ENCODE assay signal across 20 cellular contexts in genomic region chr7:149779502-149779805, GRCh38. TPM values are rescaled to one million over a fixed set of nuclear protein-coding genes. Genes with fewer than 3 reads are reported as not detected.
"Had no signal": no experiment of that assay in that cellular context is flagged by ENCODE, and none has a peak within 500 bp of the region (broad histone marks: within the 10 kb centered on the region; RNA-seq: fewer than 3 reads in every experiment).

No MANE protein-coding gene starts in this region.

- FAIRE-seq: RCC 7860 had no signal

- H3K4me3 ChIP-seq: SJCRH30 had no signal

- H3K9me3 ChIP-seq: SJCRH30 had no signal

- ATAC-seq: SK-N-SH treated with all-trans-retinoic acid at 6 μM for 48 hours had no signal

- H3K36me3 ChIP-seq: SJCRH30 had no signal

- H3K4me1 ChIP-seq: SJCRH30 had no signal

- DNase-seq: Karpas-422, KG1, MM.1S, NCI-H1092 treated with DMSO at 0.1 percent for 48 hours, NCI-H1436, NCI-H187, NCI-H2029, NCI-H2081 treated with DMSO at 0.1 percent for 48 hours, NCI-H2171, NCI-H226, NCI-H446, NCI-H510A, NCI-H524 treated with DMSO at 0.1 percent for 48 hours, NCI-H69, NCI-H774, RPMI8226, SHP77 treated with DMSO at 0.1 percent for 48 hours, SJCRH30 had no signal

- H3K27ac ChIP-seq: SJCRH30 had no signal

RNA-seq across cellular contexts. Expression of gene ZNF467, which starts 6.1 kb away (rescaled TPM):
- total RNA-seq: SJCRH30 had no signal
